Comparison of ENCODE assay signal across 11 cellular contexts in genomic region chr12:55719371-55719770, GRCh38. TPM values are rescaled to one million over a fixed set of nuclear protein-coding genes. Genes with fewer than 3 reads are reported as not detected.
A peak's percentile ranks its signal among the peaks of the same experiment; 100 is the strongest.
DNase-seq lines count a peak whose midpoint lies in the region; ATAC-seq, FAIRE-seq and TF ChIP-seq lines count a peak whose summit lies in the region.
"Had no signal": no experiment of that assay in that cellular context is flagged by ENCODE, and none has a peak within 500 bp of the region (broad histone marks: within the 10 kb centered on the region; RNA-seq: fewer than 3 reads in every experiment).

No MANE protein-coding gene starts in this region.

- no peak for DNase-seq in WERI-Rb-1
- DNase-seq in kidney: no peak
- peak; percentile 2 to 44 for DNase-seq in psoas muscle
- DNase-seq in germinal center (ENCODE audit: low spot score): no peak
- no peak for DNase-seq in omental fat pad (ENCODE audit: low spot score)
- DNase-seq: activated CD4-positive, alpha-beta T cell treated with anti-CD3 and anti-CD28 coated beads for 48 hours; activated effector memory CD4-positive, alpha-beta T cell treated with Interleukin-2 at 50 U/mL for 16 hours; naive B cell had no signal

- FAIRE-seq in kidney (lab: Jason Lieb, UNC): no peak

- no peak overlapping the region for H3K4me3 ChIP-seq in WERI-Rb-1 (ENCODE audit: low read depth, low read length)
- H3K4me3 ChIP-seq in kidney (ENCODE audit: low read length in 2 of 2): no peak overlapping the region
- peak overlapping the region; percentile 11 for H3K4me3 ChIP-seq in psoas muscle

- TF ChIP-seq CTCF in 22Rv1 (IDR thresholded peaks at IDR 0.05) (no peak), WERI-Rb-1 (IDR thresholded peaks at IDR 0.05; ENCODE audit: low read depth, low read length) (no peak), kidney (IDR thresholded peaks at IDR 0.05; ENCODE audit: borderline replicate concordance, extremely low read depth, insufficient read depth) (no peak), psoas muscle (IDR thresholded peaks at IDR 0.05) (no peak), omental fat pad (IDR thresholded peaks at IDR 0.05) (no peak)

- no peak for ATAC-seq in psoas muscle
- ATAC-seq in GM18498 (IDR thresholded peaks at IDR 0.05; ENCODE audit: unreplicated experiment): no peak
- ATAC-seq in GM21423 (IDR thresholded peaks at IDR 0.05; ENCODE audit: unreplicated experiment): no peak
- no peak for ATAC-seq in omental fat pad (ENCODE audit: low FRiP score)

- intact Hi-C loops in kidney (cut with DNase I) (no loop called here), psoas muscle (cut with DNase I) (loop anchor here in 1 of 2 donors (5.0 kb wide), 1 partner anchor 37 kb away; a partner anchor contains a TSS)

- no peak overlapping the region for H3K9ac ChIP-seq in kidney (ENCODE audit: low read length in 2 of 2)

- peak overlapping the region; percentile 99 for H3K27ac ChIP-seq in 22Rv1
- H3K27ac ChIP-seq in WERI-Rb-1: peak overlapping the region; percentile 81
- peak overlapping the region; percentile 40 to 76 for H3K27ac ChIP-seq in kidney (ENCODE audit: low read depth in 2 of 2, low read length in 2 of 2)
- peak overlapping the region; percentile 92 for H3K27ac ChIP-seq in psoas muscle

- H3K27me3 ChIP-seq in WERI-Rb-1 (ENCODE audit: insufficient read depth, low read depth, severe bottlenecking) (no peaks in the 10 kb centered on the region), psoas muscle (ENCODE audit: insufficient read depth in 3 of 3, low read length in 2 of 3) (no peaks in the 10 kb centered on the region)

- no peaks in the 10 kb centered on the region for H3K9me3 ChIP-seq in WERI-Rb-1 (ENCODE audit: severe bottlenecking)
- H3K9me3 ChIP-seq in kidney (ENCODE audit: control insufficient read depth in 1 of 2, low read length in 2 of 2): no peaks in the 10 kb centered on the region
- H3K9me3 ChIP-seq in psoas muscle: no peaks in the 10 kb centered on the region

- H3K36me3 ChIP-seq in WERI-Rb-1 (peaks cover 23% of the 10 kb centered on the region), kidney (ENCODE audit: control insufficient read depth in 1 of 2, insufficient read depth in 2 of 2, low read length in 2 of 2) (peaks cover 4 to 7% of the 10 kb centered on the region in 2 donors), psoas muscle (ENCODE audit: insufficient read depth in 1 of 2, low read depth in 1 of 2) (peaks cover 2 to 18% of the 10 kb centered on the region in 2 donors)

- peaks cover 38 to 43% of the 10 kb centered on the region in 2 donors for H3K4me1 ChIP-seq in kidney (ENCODE audit: control insufficient read depth in 1 of 2, insufficient read depth in 1 of 2, low read depth in 1 of 2, low read length in 2 of 2)
- peaks cover 87% of the 10 kb centered on the region for H3K4me1 ChIP-seq in psoas muscle

- 25 to 49% (median 29%) methylated on average over 6 to 7 of the region's 7 CpGs for WGBS in psoas muscle, 3 donors

RNA-seq across cellular contexts. Expression of gene RDH5, which starts 0.8 kb away (rescaled TPM):
- total RNA-seq in kidney (11.1 TPM), psoas muscle (10 to 100 TPM; 11.4 to 25.4 (median 16.0) TPM), omental fat pad (100 to 1,000 TPM in 2 of 4 donors, 10 to 100 TPM in 2; 77.4 to 119 (median 100) TPM)
- polyA plus RNA-seq in kidney (ENCODE audit: insufficient read depth, low read depth, low replicate concordance) (30.2 TPM), psoas muscle (10 to 100 TPM in 2 of 3 donors, 1 to 10 TPM in 1; 7.0 to 14.0 (median 11.9) TPM)

RNA-seq across cellular contexts. Expression of gene BLOC1S1, which starts 3.5 kb away (rescaled TPM):
- total RNA-seq in kidney (116 TPM), psoas muscle (100 to 1,000 TPM; 127 to 193 (median 165) TPM), omental fat pad (100 to 1,000 TPM; 168 to 247 (median 213) TPM)
- polyA plus RNA-seq in kidney (ENCODE audit: insufficient read depth, low read depth, low replicate concordance) (451 TPM), psoas muscle (100 to 1,000 TPM; 185 to 260 (median 228) TPM)

RNA-seq across cellular contexts. Expression of gene CD63, which starts 9.4 kb away (rescaled TPM):
- total RNA-seq in kidney (1,130 TPM), psoas muscle (1,000 to 10,000 TPM in 2 of 4 donors, 100 to 1,000 TPM in 2; 592 to 1,401 (median 983) TPM), omental fat pad (1,000 to 10,000 TPM in 2 of 4 donors, 100 to 1,000 TPM in 2; 736 to 1,401 (median 892) TPM)
- polyA plus RNA-seq in kidney (ENCODE audit: insufficient read depth, low read depth, low replicate concordance) (1,381 TPM), psoas muscle (1,000 to 10,000 TPM; 1,147 to 2,407 (median 1,257) TPM)

RNA-seq across cellular contexts. Expression of gene ITGA7, which starts 11.7 kb away (rescaled TPM):
- 66.3 TPM for total RNA-seq in kidney
- 26.2 TPM for polyA plus RNA-seq in kidney (ENCODE audit: insufficient read depth, low read depth, low replicate concordance)
- total RNA-seq in psoas muscle: 100 to 1,000 TPM; 297 to 433 (median 350) TPM
- polyA plus RNA-seq in psoas muscle: 100 to 1,000 TPM in 2 of 3 donors, 10 to 100 TPM in 1; 51.8 to 254 (median 152) TPM
- total RNA-seq in omental fat pad: 100 to 1,000 TPM; 101 to 207 (median 156) TPM

RNA-seq across cellular contexts. Expression of gene GDF11, which starts 23.6 kb away (rescaled TPM):
- 6.2 TPM for total RNA-seq in kidney
- 3.4 TPM for polyA plus RNA-seq in kidney (ENCODE audit: insufficient read depth, low read depth, low replicate concordance)
- total RNA-seq in psoas muscle: 1 to 10 TPM in 3 of 4 donors, under 1 TPM in 1; 0.88 to 4.8 (median 1.4) TPM
- 1 to 10 TPM in 2 of 3 donors, under 1 TPM in 1; 0.34 to 3.7 (median 2.3) TPM for polyA plus RNA-seq in psoas muscle
- total RNA-seq in omental fat pad: 1 to 10 TPM; 1.9 to 5.4 (median 2.5) TPM

Comparison
In these comparisons a context has a peak if more than half of its experiments do, and no peak if none do; other contexts are left out.
1. DNase-seq: peak in psoas muscle (2 of 2); none in WERI-Rb-1 (single experiment), kidney (single experiment), germinal center (single experiment) and omental fat pad (single experiment).
2. Peak in every context shown above with its lines, with median percentiles within 50 percentile points of each other: H3K27ac ChIP-seq.